Comparison of ENCODE assay signal across 9 cellular contexts in genomic region chr12:122031342-122032216, GRCh38. TPM values are rescaled to one million over a fixed set of nuclear protein-coding genes. Genes with fewer than 3 reads are reported as not detected.
DNase-seq lines count a peak whose midpoint lies in the region; ATAC-seq and TF ChIP-seq lines count a peak whose summit lies in the region.
"Had no signal": no experiment of that assay in that cellular context is flagged by ENCODE, and none has a peak within 500 bp of the region (broad histone marks: within the 10 kb centered on the region; RNA-seq: fewer than 3 reads in every experiment).

No MANE protein-coding gene starts in this region.

- H3K36me3 ChIP-seq in KMS-11 (ENCODE audit: insufficient read depth) (no peaks in the 10 kb centered on the region), neuronal stem cell (replicated peaks in 1 of 2; ENCODE audit: control insufficient read depth in 2 of 2, insufficient read depth in 2 of 2, low read length in 2 of 2) (peaks cover 15 to 55% of the 10 kb centered on the region in 2 donors)

- no peaks in the 10 kb centered on the region for H3K9me3 ChIP-seq in neuronal stem cell (replicated peaks in 1 of 2; ENCODE audit: control insufficient read depth in 2 of 2, insufficient read depth in 1 of 2, low read depth in 1 of 2, low read length in 2 of 2)

- TF ChIP-seq CTCF in Calu3 (IDR thresholded peaks at IDR 0.05; ENCODE audit: unreplicated experiment) (peak; percentile 95), KMS-11 (conservative IDR thresholded peaks at IDR 0.05; ENCODE audit: low read depth, low read length) (peak; percentile 59)

- no peak overlapping the region for H3K4me3 Mint-ChIP-seq in Calu3 (ENCODE audit: low read depth, unreplicated experiment)
- H3K4me3 Mint-ChIP-seq in activated CD8-positive, alpha-beta T cell treated with anti-CD3 and anti-CD28 coated beads, Interleukin-2, amount 10 ng/mL, durations not matched to agents 7 days and 5 days = no peak overlapping the region

- CTCF ChIA-PET in Calu3 (lab: Charles Lee) = interaction anchor here (0.6 kb wide), 1 partner anchor 1513 kb away, joined by 3 read pairs; no protein-coding TSS in a partner anchor
- CTCF ChIA-PET in activated CD8-positive, alpha-beta T cell treated with anti-CD3 and anti-CD28 coated beads, Interleukin-2, amount 10 ng/mL, durations not matched to agents 7 days and 5 days (lab: Charles Lee) = interaction anchor here (1.0 to 1.3 kb wide), 4 partner anchors 11 to 162 kb away, joined by 3 read pairs; no protein-coding TSS in a partner anchor

- H3K79me2 ChIP-seq in KMS-11 (ENCODE audit: insufficient read depth, low read depth) = no peaks in the 10 kb centered on the region

- H4K91ac ChIP-seq in neuronal stem cell (ENCODE audit: low read depth, low read length, poor library complexity) = no peak overlapping the region

- H3K4me3 ChIP-seq in KMS-11 (IDR thresholded peaks at IDR 0.05; ENCODE audit: insufficient read depth, low read depth, low read length) (no peak overlapping the region), neuronal stem cell (ENCODE audit: low read length in 2 of 2) (no peak overlapping the region)
- H3K4me3 ChIP-seq: skin epidermis had no signal

- POLR2A ChIA-PET in activated CD8-positive, alpha-beta T cell treated with anti-CD3 and anti-CD28 coated beads, Interleukin-2, amount 10 ng/mL, durations not matched to agents 7 days and 5 days (lab: Charles Lee) = interaction anchor here (1.1 kb wide), 1 partner anchor 8 kb away, joined by 3 read pairs; no protein-coding TSS in a partner anchor

- peak; percentile 78 for DNase-seq in Calu3
- DNase-seq in activated CD8-positive, alpha-beta T cell treated with anti-CD3 and anti-CD28 coated beads, Interleukin-2, amount 10 ng/mL, durations not matched to agents 7 days and 5 days = peak; percentile 67
- DNase-seq in neuronal stem cell (ENCODE audit: low spot score) = no peak
- DNase-seq in DMS153 treated with DMSO at 0.1 percent for 48 hours (lab: John Stamatoyannopoulos, UW; ENCODE audit: unreplicated experiment) = no peak

- H3K9ac ChIP-seq in KMS-11 (no peak overlapping the region), neuronal stem cell (ENCODE audit: low read depth, low read length, poor library complexity) (no peak overlapping the region)

- BruUV-seq in Calu3 (replicated peaks; lab: Mats Ljungman, UMichigan) = no TSS peak

- H3K9me3 Mint-ChIP-seq in Calu3 (ENCODE audit: low read depth, unreplicated experiment) = no peaks in the 10 kb centered on the region
- no peaks in the 10 kb centered on the region for H3K9me3 Mint-ChIP-seq in activated CD8-positive, alpha-beta T cell treated with anti-CD3 and anti-CD28 coated beads, Interleukin-2, amount 10 ng/mL, durations not matched to agents 7 days and 5 days (ENCODE audit: insufficient read depth)

- intact Hi-C loops in Calu3 (cut with micrococcal nuclease; ENCODE audit: unreplicated experiment) = no loop called here

- H3K27ac Mint-ChIP-seq in Calu3 (ENCODE audit: unreplicated experiment) = peak overlapping the region; percentile 27
- no peak overlapping the region for H3K27ac Mint-ChIP-seq in activated CD8-positive, alpha-beta T cell treated with anti-CD3 and anti-CD28 coated beads, Interleukin-2, amount 10 ng/mL, durations not matched to agents 7 days and 5 days

- H3K4me2 ChIP-seq in KMS-11 = no peak overlapping the region
- H3K4me2 ChIP-seq in neuronal stem cell (ENCODE audit: insufficient read depth, low read length, poor library complexity, severe bottlenecking) = no peak overlapping the region

- H3K18ac ChIP-seq in neuronal stem cell (ENCODE audit: low read length) = no peak overlapping the region

- peaks cover 21% of the 10 kb centered on the region for H3K79me1 ChIP-seq in neuronal stem cell (ENCODE audit: low read depth, low read length)

- H2BK15ac ChIP-seq in neuronal stem cell (ENCODE audit: low read length) = no peak overlapping the region

- H4K20me1 ChIP-seq in KMS-11 (ENCODE audit: insufficient read depth) = no peaks in the 10 kb centered on the region

- no peak overlapping the region for H4K8ac ChIP-seq in neuronal stem cell (ENCODE audit: low read depth, low read length)

- H3K27ac ChIP-seq in KMS-11 (no peak overlapping the region), neuronal stem cell (replicated peaks; ENCODE audit: low read length) (no peak overlapping the region)

- no peak overlapping the region for H2AFZ ChIP-seq in KMS-11 (ENCODE audit: low read depth)
- no peak overlapping the region for H2AFZ ChIP-seq in neuronal stem cell (ENCODE audit: low read length)

- no peak overlapping the region for H3K23ac ChIP-seq in neuronal stem cell (ENCODE audit: low read depth, low read length, poor library complexity)

- no peak overlapping the region for H2BK12ac ChIP-seq in neuronal stem cell (ENCODE audit: low read length)

- H3K27me3 Mint-ChIP-seq in Calu3 (ENCODE audit: unreplicated experiment) = no peaks in the 10 kb centered on the region
- H3K27me3 Mint-ChIP-seq in activated CD8-positive, alpha-beta T cell treated with anti-CD3 and anti-CD28 coated beads, Interleukin-2, amount 10 ng/mL, durations not matched to agents 7 days and 5 days (ENCODE audit: low read depth) = no peaks in the 10 kb centered on the region

- peaks cover 17% of the 10 kb centered on the region for H3K36me3 Mint-ChIP-seq in Calu3 (ENCODE audit: insufficient read depth, unreplicated experiment)
- H3K36me3 Mint-ChIP-seq in activated CD8-positive, alpha-beta T cell treated with anti-CD3 and anti-CD28 coated beads, Interleukin-2, amount 10 ng/mL, durations not matched to agents 7 days and 5 days (ENCODE audit: low read depth) = peaks cover 4% of the 10 kb centered on the region

- no peak overlapping the region for H2BK120ac ChIP-seq in neuronal stem cell (ENCODE audit: low read depth, low read length)

- WGBS in neuronal stem cell (ENCODE audit: extremely low coverage in 2 of 2, insufficient read length in 2 of 2, insufficient replicate concordance in 1 of 2), 2 donors = no CpG with 5 or more reads among the region's 21 CpGs

- H2AK5ac ChIP-seq in neuronal stem cell (ENCODE audit: low read depth, low read length) = peak overlapping the region; percentile 13

- H3K27me3 ChIP-seq in KMS-11 (ENCODE audit: insufficient read depth, low read depth) (no peaks in the 10 kb centered on the region), neuronal stem cell (ENCODE audit: control insufficient read depth in 3 of 3, insufficient read depth in 3 of 3, low read depth in 1 of 3, low read length in 3 of 3) (no peaks in the 10 kb centered on the region)

- no peak overlapping the region for H3K4ac ChIP-seq in neuronal stem cell (ENCODE audit: low read length)

- no peaks in the 10 kb centered on the region for H3K4me1 ChIP-seq in KMS-11 (ENCODE audit: low read depth, poor library complexity, severe bottlenecking)
- peaks cover 3 to 11% of the 10 kb centered on the region in 2 donors for H3K4me1 ChIP-seq in neuronal stem cell (ENCODE audit: control insufficient read depth in 2 of 2, insufficient read depth in 1 of 2, low read depth in 1 of 2, low read length in 2 of 2)

- peak; percentile 82 for ATAC-seq in activated CD8-positive, alpha-beta T cell treated with anti-CD3 and anti-CD28 coated beads, Interleukin-2, amount 10 ng/mL, durations not matched to agents 7 days and 5 days
- ATAC-seq in esophagus mucosa (peak; percentile 26), HG03439 (IDR thresholded peaks at IDR 0.05; ENCODE audit: unreplicated experiment) (no peak), HG03457 (IDR thresholded peaks at IDR 0.05; ENCODE audit: unreplicated experiment) (no peak)

- H3K4me1 Mint-ChIP-seq in Calu3 (ENCODE audit: low read depth, unreplicated experiment) = peaks cover 52% of the 10 kb centered on the region
- peaks cover 20% of the 10 kb centered on the region for H3K4me1 Mint-ChIP-seq in activated CD8-positive, alpha-beta T cell treated with anti-CD3 and anti-CD28 coated beads, Interleukin-2, amount 10 ng/mL, durations not matched to agents 7 days and 5 days (ENCODE audit: low read depth)

- no peak overlapping the region for H2BK5ac ChIP-seq in neuronal stem cell (ENCODE audit: low read length)

- H3K14ac ChIP-seq in neuronal stem cell (ENCODE audit: low read length) = no peak overlapping the region

RNA-seq across cellular contexts. Expression of gene BCL7A, which starts 9.9 kb away (rescaled TPM):
- total RNA-seq in Calu3 (2022) (21.0 and 25.5 TPM in 2 replicates), esophagus mucosa (2.3 TPM)
- total RNA-seq in activated CD8-positive, alpha-beta T cell treated with anti-CD3 and anti-CD28 coated beads, Interleukin-2, amount 10 ng/mL, durations not matched to agents 7 days and 5 days = 1 to 10 TPM; 6.2 to 8.1 TPM
- 31.6 TPM for polyA plus RNA-seq in neuronal stem cell (2013, experiment 1 of 2)
- polyA plus RNA-seq in neuronal stem cell (2013, experiment 2 of 2) = 32.9 TPM

RNA-seq across cellular contexts. Expression of gene MLXIP, which starts 47.0 kb away (rescaled TPM):
- total RNA-seq in Calu3 (2022) = 55.3 and 58.7 TPM in 2 replicates
- total RNA-seq in activated CD8-positive, alpha-beta T cell treated with anti-CD3 and anti-CD28 coated beads, Interleukin-2, amount 10 ng/mL, durations not matched to agents 7 days and 5 days = 10 to 100 TPM; 38.8 to 42.7 TPM
- total RNA-seq in esophagus mucosa = 13.1 TPM
- 18.3 TPM for polyA plus RNA-seq in neuronal stem cell (2013, experiment 1 of 2)
- 18.1 TPM for polyA plus RNA-seq in neuronal stem cell (2013, experiment 2 of 2)

Comparison
In these comparisons a context has a peak if more than half of its experiments do, and no peak if none do; other contexts are left out.
1. DNase-seq: peak in Calu3 (single experiment) and activated CD8-positive, alpha-beta T cell treated with anti-CD3 and anti-CD28 coated beads, Interleukin-2, amount 10 ng/mL, durations not matched to agents 7 days and 5 days (single experiment); none in neuronal stem cell (single experiment) and DMS153 treated with DMSO at 0.1 percent for 48 hours (single experiment).
2. ATAC-seq: peak in activated CD8-positive, alpha-beta T cell treated with anti-CD3 and anti-CD28 coated beads, Interleukin-2, amount 10 ng/mL, durations not matched to agents 7 days and 5 days (single experiment) and esophagus mucosa (single experiment); none in HG03439 (single experiment) and HG03457 (single experiment).